Comparison of ENCODE assay signal across 1 cellular context in genomic region chr6:143677577-143677890, GRCh38.
TF ChIP-seq lines count a peak whose summit lies in the region.

No MANE protein-coding gene starts in this region.

TF ChIP-seq in HepG2, 621 proteins besides CTCF, POLR2A, EP300 and RAD21 (continued from another document):
- TF ChIP-seq ZNF615 (CRISPR knock-in tag; IDR thresholded peaks at IDR 0.05; ENCODE audit: borderline replicate concordance) (0 out of 2 replicates have a peak, but pooled peaks have one; percentile 19), MIER3 (CRISPR knock-in tag; IDR thresholded peaks at IDR 0.05; ENCODE audit: borderline replicate concordance) (0 out of 2 replicates have a peak, but pooled peaks have one; percentile 12), BRD4 (CRISPR knock-in tag; IDR thresholded peaks at IDR 0.05) (no peak), ZKSCAN1 (IDR thresholded peaks at IDR 0.05; ENCODE audit: low read length) (no peak), ADNP (CRISPR knock-in tag; IDR thresholded peaks at IDR 0.05) (no peak), HNRNPH1 (optimal IDR thresholded peaks at IDR 0.05; ENCODE audit: low read depth, low read length) (no peak), ZNF652 (CRISPR knock-in tag; IDR thresholded peaks at IDR 0.05; ENCODE audit: borderline replicate concordance, low read depth) (no peak), REXO4 (CRISPR knock-in tag; IDR thresholded peaks at IDR 0.05; ENCODE audit: borderline replicate concordance) (no peak), ETV5 (CRISPR knock-in tag; IDR thresholded peaks at IDR 0.05; ENCODE audit: borderline replicate concordance) (no peak), SIN3A (IDR thresholded peaks at IDR 0.05; ENCODE audit: borderline replicate concordance, low read depth, low read length) (no peak), ZBTB14 (CRISPR knock-in tag; IDR thresholded peaks at IDR 0.05) (no peak), ZBTB38 (CRISPR knock-in tag; IDR thresholded peaks at IDR 0.05) (no peak), ATF6 (CRISPR knock-in tag; conservative IDR thresholded peaks at IDR 0.05) (0 out of 2 replicates have a peak, but pooled peaks have one; percentile 7), ZNF790 (CRISPR knock-in tag; IDR thresholded peaks at IDR 0.05; ENCODE audit: borderline replicate concordance) (no peak), PBX3 (CRISPR knock-in tag; IDR thresholded peaks at IDR 0.05; ENCODE audit: borderline replicate concordance) (no peak), RFXANK (CRISPR knock-in tag; IDR thresholded peaks at IDR 0.05) (no peak), HOXA9 (CRISPR knock-in tag; IDR thresholded peaks at IDR 0.05; ENCODE audit: borderline replicate concordance) (no peak), KAT2B (IDR thresholded peaks at IDR 0.05; ENCODE audit: borderline replicate concordance, low read depth, low read length) (no peak), AFF4 (CRISPR knock-in tag; IDR thresholded peaks at IDR 0.05) (no peak), NFATC3 (CRISPR knock-in tag; IDR thresholded peaks at IDR 0.05) (no peak), ERF (CRISPR knock-in tag; IDR thresholded peaks at IDR 0.05) (no peak), SOX6 (IDR thresholded peaks at IDR 0.05) (no peak), SOX6 (CRISPR knock-in tag; IDR thresholded peaks at IDR 0.05) (no peak), ZNF580 (CRISPR knock-in tag; IDR thresholded peaks at IDR 0.05; ENCODE audit: borderline replicate concordance, low read depth) (no peak), SMYD3 (CRISPR knock-in tag; IDR thresholded peaks at IDR 0.05) (no peak), PRDM10 (CRISPR knock-in tag; IDR thresholded peaks at IDR 0.05; ENCODE audit: low read depth) (no peak), HMG20A (CRISPR knock-in tag; IDR thresholded peaks at IDR 0.05; ENCODE audit: borderline replicate concordance) (0 out of 2 replicates have a peak, but pooled peaks have one; percentile 2), KLF15 (CRISPR knock-in tag; IDR thresholded peaks at IDR 0.05; ENCODE audit: borderline replicate concordance) (no peak), PATZ1 (CRISPR knock-in tag; IDR thresholded peaks at IDR 0.05) (peak; percentile 83), TRIM22 (IDR thresholded peaks at IDR 0.05) (no peak), ZNF607 (CRISPR knock-in tag; IDR thresholded peaks at IDR 0.05; ENCODE audit: borderline replicate concordance) (no peak), POGK (CRISPR knock-in tag; conservative IDR thresholded peaks at IDR 0.05) (no peak)
